19 cellular contexts compared by ENCODE assay signal in genomic region chr13:69291292-69291906, GRCh38.
DNase-seq lines count a peak whose midpoint lies in the region; ATAC-seq and TF ChIP-seq lines count a peak whose summit lies in the region.
"Had no signal": no experiment of that assay in that cellular context is flagged by ENCODE, and none has a peak within 500 bp of the region (broad histone marks: within the 10 kb centered on the region; RNA-seq: fewer than 3 reads in every experiment).

No MANE protein-coding gene starts in this region.

- no peak for ATAC-seq in GM18517 (IDR thresholded peaks at IDR 0.05; ENCODE audit: unreplicated experiment)

- peak; percentile 33 for DNase-seq in NB4 (ENCODE audit: low read depth)
- peak; percentile 3 for DNase-seq in UCSD-AML1 (lab: John Stamatoyannopoulos, UW; ENCODE audit: unreplicated experiment)
- DNase-seq in nephron progenitor cell, result peak; percentile 3
- no peak for DNase-seq in activated T-cell treated with anti-CD3 and anti-CD28 coated beads, Interleukin-2, amount 50 U/mL, for 24 hours
- no peak for DNase-seq in cerebellum (ENCODE audit: low spot score)
- DNase-seq: BE2C; CD4-positive, alpha-beta memory T cell; DMS 273 treated with DMSO at 0.1 percent for 48 hours; HCEC 1CT; MV-4-11; NCI-H146; NCI-H226; NCI-H526; NK-92 treated with Interleukin-12 subunit alpha and Interleukin-12 subunit beta, amount 100 ng/mL, for 24 hours; PC-9; SK-N-SH; T-helper 2 cell had no signal

- peaks cover 10% of the 10 kb centered on the region for H3K4me1 Mint-ChIP-seq in nephron progenitor cell
- no peaks in the 10 kb centered on the region for H3K4me1 Mint-ChIP-seq in activated T-cell treated with anti-CD3 and anti-CD28 coated beads, Interleukin-2, amount 50 U/mL, for 24 hours (ENCODE audit: low read depth)
- H3K4me1 Mint-ChIP-seq: CD4-positive, alpha-beta memory T cell had no signal

- no peaks in the 10 kb centered on the region for H3K36me3 Mint-ChIP-seq in nephron progenitor cell (ENCODE audit: low read depth)
- no peaks in the 10 kb centered on the region for H3K36me3 Mint-ChIP-seq in activated T-cell treated with anti-CD3 and anti-CD28 coated beads, Interleukin-2, amount 50 U/mL, for 24 hours (ENCODE audit: low read depth)
- H3K36me3 Mint-ChIP-seq: CD4-positive, alpha-beta memory T cell had no signal

- H3K27me3 Mint-ChIP-seq in nephron progenitor cell (ENCODE audit: low read depth, poor library complexity), result no peaks in the 10 kb centered on the region
- no peaks in the 10 kb centered on the region for H3K27me3 Mint-ChIP-seq in activated T-cell treated with anti-CD3 and anti-CD28 coated beads, Interleukin-2, amount 50 U/mL, for 24 hours
- H3K27me3 Mint-ChIP-seq: CD4-positive, alpha-beta memory T cell had no signal

- peaks cover 2% of the 10 kb centered on the region for H3K9me3 Mint-ChIP-seq in nephron progenitor cell
- H3K9me3 Mint-ChIP-seq in activated T-cell treated with anti-CD3 and anti-CD28 coated beads, Interleukin-2, amount 50 U/mL, for 24 hours, result peaks cover 27% of the 10 kb centered on the region

- H3K4me3 ChIP-seq in NB4 (ENCODE audit: low read depth, low read length), result no peak overlapping the region
- H3K4me3 ChIP-seq: PC-9 had no signal

- peak overlapping the region; percentile 29 for H3K27ac ChIP-seq in KOPT-K1 (ENCODE audit: low read depth, low read length, poor library complexity, severe bottlenecking)
- H3K27ac ChIP-seq: PC-9 had no signal

- H3K27ac Mint-ChIP-seq in nephron progenitor cell, result no peak overlapping the region
- H3K27ac Mint-ChIP-seq in activated T-cell treated with anti-CD3 and anti-CD28 coated beads, Interleukin-2, amount 50 U/mL, for 24 hours, result no peak overlapping the region
- H3K27ac Mint-ChIP-seq: CD4-positive, alpha-beta memory T cell had no signal

- H3K9me3 ChIP-seq in KOPT-K1 (ENCODE audit: insufficient read depth, low read length, poor library complexity, severe bottlenecking), result no peaks in the 10 kb centered on the region
- H3K9me3 ChIP-seq: BE2C, SK-N-SH had no signal

- H3K4me3 Mint-ChIP-seq in nephron progenitor cell, result no peak overlapping the region
- no peak overlapping the region for H3K4me3 Mint-ChIP-seq in activated T-cell treated with anti-CD3 and anti-CD28 coated beads, Interleukin-2, amount 50 U/mL, for 24 hours
- H3K4me3 Mint-ChIP-seq: CD4-positive, alpha-beta memory T cell had no signal

- no peak for TF ChIP-seq POLR2A in NB4 (IDR thresholded peaks at IDR 0.05; ENCODE audit: extremely low read depth, insufficient read length)

- no peaks in the 10 kb centered on the region for H3K36me3 ChIP-seq in KOPT-K1 (ENCODE audit: insufficient read depth, low read length)
- H3K36me3 ChIP-seq: BE2C had no signal

- no peak for TF ChIP-seq CTCF in NB4 (IDR thresholded peaks at IDR 0.05; ENCODE audit: low read depth, low read length)
- TF ChIP-seq CTCF in nephron progenitor cell (IDR thresholded peaks at IDR 0.05), result no peak

Comparison
In these comparisons a context has a peak if more than half of its experiments do, and no peak if none do; other contexts are left out.
1. DNase-seq: peak in NB4 (single experiment), UCSD-AML1 (single experiment) and nephron progenitor cell (single experiment); none in activated T-cell treated with anti-CD3 and anti-CD28 coated beads, Interleukin-2, amount 50 U/mL, for 24 hours (single experiment) and cerebellum (single experiment).